Comparison of ENCODE assay signal across 31 cellular contexts in the genomic region with DNA sequence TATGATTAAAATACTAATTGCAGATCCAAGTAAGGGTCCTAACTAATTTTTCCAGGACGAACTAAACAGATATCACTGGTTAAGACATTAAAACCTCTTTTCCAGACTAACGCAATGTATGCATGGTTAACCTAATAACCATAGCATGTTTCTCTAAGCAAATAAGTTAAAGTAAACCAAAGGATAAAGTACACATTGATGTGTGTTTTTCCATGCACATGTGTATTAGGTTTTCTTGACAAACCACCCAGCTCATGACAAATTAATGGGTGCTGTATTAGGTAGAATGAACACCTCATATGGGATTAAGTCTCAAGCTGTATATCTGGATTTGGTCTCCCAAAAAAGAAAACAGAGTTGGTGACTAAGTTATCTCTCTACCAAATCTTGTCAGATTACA.
"Had no signal": no experiment of that assay in that cellular context is flagged by ENCODE, and none has a peak within 500 bp of the region (broad histone marks: within the 10 kb centered on the region; RNA-seq: fewer than 3 reads in every experiment).

No MANE protein-coding gene starts in this region.

- H3K4me3 ChIP-seq: dorsolateral prefrontal cortex, esophagus muscularis mucosa, heart right ventricle, mucosa of descending colon, pancreas, smooth muscle cell, suprapubic skin, transverse colon, upper lobe of right lung, uterus had no signal

- ATAC-seq: foreskin keratinocyte; heart right ventricle; left ventricle myocardium superior; mucosa of descending colon; natural killer cell treated with Interleukin-12 subunit alpha and Interleukin-12 subunit beta and Interleukin-15 and Interleukin-18, amount 100 ng/mL, for 72 hours; sciatic nerve; stimulated activated naive CD8-positive, alpha-beta T cell treated with anti-CD3 and anti-CD28 coated beads, Interleukin-15, amount 100 ng/mL, for 72 hours; upper lobe of right lung had no signal

- H3K36me3 ChIP-seq: esophagus muscularis mucosa, heart right ventricle, neutrophil, pancreas, suprapubic skin, transverse colon, upper lobe of right lung, uterus had no signal

- FAIRE-seq: colon, keratinocyte, pancreas had no signal

- DNase-seq: dorsolateral prefrontal cortex; effector CD4-positive, alpha-beta T cell; endodermal cell; foreskin keratinocyte; glutamatergic neuron; heart right ventricle; hypothalamus; immature natural killer cell; left ventricle myocardium superior; mesenchymal stem cell; mucosa of descending colon; naive B cell; pancreas; stimulated activated CD4-positive, alpha-beta T cell treated with anti-CD3 and anti-CD28 coated beads, Interleukin-12 subunit alpha, Interleukin-12 subunit beta, amount 100 ng/mL, for 4 hours; stimulated activated CD4-positive, alpha-beta T cell treated with anti-CD3 and anti-CD28 coated beads, Interleukin-1b, Interleukin-23, amount 100 ng/mL, for 48 hours; stimulated activated CD4-positive, alpha-beta T cell treated with anti-CD3 and anti-CD28 coated beads, Interleukin-4, amount 100 ng/mL, for 1 hour; stimulated activated CD8-positive, alpha-beta memory T cell treated with anti-CD3 and anti-CD28 coated beads, Interleukin-4, amount 100 ng/mL, for 48 hours; stimulated activated naive CD4-positive, alpha-beta T cell; stimulated activated naive CD8-positive, alpha-beta T cell treated with anti-CD3 and anti-CD28 coated beads, Interleukin-15, amount 100 ng/mL, for 72 hours; transverse colon; upper lobe of right lung; uterus had no signal

- H3K9me3 ChIP-seq: esophagus muscularis mucosa, heart right ventricle, mucosa of descending colon, neutrophil, pancreas, suprapubic skin, transverse colon, upper lobe of right lung, uterus had no signal

- H3K27ac ChIP-seq: epithelial cell of prostate, esophagus muscularis mucosa, foreskin keratinocyte, heart right ventricle, neutrophil, pancreas, suprapubic skin, transverse colon, upper lobe of right lung, uterus had no signal

- H3K4me1 ChIP-seq: foreskin keratinocyte, upper lobe of right lung, uterus had no signal

- H3K27me3 ChIP-seq: dorsolateral prefrontal cortex, esophagus muscularis mucosa, foreskin keratinocyte, heart right ventricle, neutrophil, pancreas, suprapubic skin, transverse colon, upper lobe of right lung, uterus had no signal
